9 cellular contexts compared by ENCODE assay signal in the genomic region with DNA sequence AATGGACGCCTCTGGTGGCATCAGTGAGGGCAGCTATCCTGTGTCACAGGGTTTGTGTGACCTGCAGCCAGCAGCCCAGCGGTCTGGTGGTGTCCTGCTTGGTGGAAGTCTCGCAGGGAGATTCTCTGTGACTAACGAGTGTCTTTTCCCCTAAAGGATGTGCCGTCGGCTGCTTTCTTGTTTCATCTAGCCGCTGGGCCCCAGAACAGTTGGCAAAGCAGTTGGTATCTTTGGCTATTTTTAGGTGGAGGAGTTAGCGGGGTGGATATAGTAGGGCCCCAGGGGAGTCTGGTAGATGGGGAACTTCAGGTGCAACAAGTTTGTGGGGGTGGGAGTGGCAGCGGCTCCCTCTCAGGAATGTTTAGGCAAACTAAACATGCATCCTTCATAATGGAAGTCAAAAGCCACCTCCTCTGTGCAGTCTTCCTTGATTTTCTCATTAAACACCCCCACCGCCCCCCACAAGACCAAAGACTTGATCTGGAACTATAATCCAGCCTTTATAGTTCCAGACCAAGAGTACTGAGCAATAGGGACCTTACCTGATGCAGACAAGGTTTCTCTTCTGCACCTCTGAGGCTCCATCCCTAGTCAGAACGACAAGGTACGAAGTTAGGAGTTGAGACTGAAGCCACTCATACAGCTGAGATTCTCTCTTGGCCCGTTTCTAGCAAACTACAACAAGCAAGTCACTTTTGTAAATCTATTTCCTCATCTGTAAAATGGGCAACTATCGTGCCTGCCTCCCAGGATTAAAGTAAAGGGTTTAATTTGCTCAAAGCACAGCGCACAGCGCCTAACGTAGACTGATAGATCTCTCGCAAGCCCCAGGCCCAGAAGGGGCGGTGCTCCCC. TPM values are rescaled to one million over a fixed set of nuclear protein-coding genes. Genes with fewer than 3 reads are reported as not detected.
A peak's percentile ranks its signal among the peaks of the same experiment; 100 is the strongest.
DNase-seq lines count a peak whose midpoint lies in the region; ATAC-seq and TF ChIP-seq lines count a peak whose summit lies in the region.
"Had no signal": no experiment of that assay in that cellular context is flagged by ENCODE, and none has a peak within 500 bp of the region (broad histone marks: within the 10 kb centered on the region; RNA-seq: fewer than 3 reads in every experiment).

No MANE protein-coding gene starts in this region.

- H3F3A ChIP-seq in MM.1S (ENCODE audit: insufficient read depth, low read length), result no peaks in the 10 kb centered on the region

- DNase-seq in MM.1S (no peak), choroid plexus epithelial cell (ENCODE audit: low read depth) (no peak), COLO668 (lab: John Stamatoyannopoulos, UW; ENCODE audit: unreplicated experiment) (no peak), DMS153 (lab: John Stamatoyannopoulos, UW) (no peak)
- no peak for DNase-seq in natural killer cell treated with Interleukin-12 subunit alpha and Interleukin-12 subunit beta and Interleukin-15 and Interleukin-18, amount 100 ng/mL, for 72 hours (ENCODE audit: low spot score)
- no peak for DNase-seq in activated CD4-positive, alpha-beta T cell treated with anti-CD3 and anti-CD28 coated beads for 1 hour

- 0 out of 2 replicates have a peak overlapping the region, but pooled peaks have one; percentile 77 for H2AFZ ChIP-seq in MM.1S (ENCODE audit: low read length)

- H3K9ac ChIP-seq in BLaER1, result peak overlapping the region; percentile 79
- H3K9ac ChIP-seq in MM.1S (ENCODE audit: low read length), result no peak overlapping the region

- H3K4me2 ChIP-seq in BLaER1 (peak overlapping the region; percentile 99), MM.1S (ENCODE audit: low read depth, low read length) (peak overlapping the region; percentile 88; the same call in 1 of the 2 replicates)

- H3K9me3 ChIP-seq in BLaER1 (peaks cover 22% of the 10 kb centered on the region), MM.1S (replicated peaks; ENCODE audit: insufficient read depth, low read length) (no peaks in the 10 kb centered on the region)

- no peaks in the 10 kb centered on the region for H3K27me3 Mint-ChIP-seq in natural killer cell treated with Interleukin-12 subunit alpha and Interleukin-12 subunit beta and Interleukin-15 and Interleukin-18, amount 100 ng/mL, for 72 hours

- ATAC-seq in natural killer cell treated with Interleukin-12 subunit alpha and Interleukin-12 subunit beta and Interleukin-15 and Interleukin-18, amount 100 ng/mL, for 72 hours, result no peak
- ATAC-seq in GM18502 (IDR thresholded peaks at IDR 0.05; ENCODE audit: poor library complexity, unreplicated experiment), result no peak

- H3K9me3 Mint-ChIP-seq in natural killer cell treated with Interleukin-12 subunit alpha and Interleukin-12 subunit beta and Interleukin-15 and Interleukin-18, amount 100 ng/mL, for 72 hours, result no peaks in the 10 kb centered on the region

- H3K9me2 ChIP-seq in MM.1S (replicated peaks; ENCODE audit: insufficient read depth, low read length), result no peaks in the 10 kb centered on the region

- H3K4me1 Mint-ChIP-seq in natural killer cell treated with Interleukin-12 subunit alpha and Interleukin-12 subunit beta and Interleukin-15 and Interleukin-18, amount 100 ng/mL, for 72 hours (ENCODE audit: low read depth in 2 of 2), result peaks cover 5 to 14% of the 10 kb centered on the region in 2 donors

- H3K36me3 Mint-ChIP-seq in natural killer cell treated with Interleukin-12 subunit alpha and Interleukin-12 subunit beta and Interleukin-15 and Interleukin-18, amount 100 ng/mL, for 72 hours, result no peaks in the 10 kb centered on the region

- H3K4me3 Mint-ChIP-seq in natural killer cell treated with Interleukin-12 subunit alpha and Interleukin-12 subunit beta and Interleukin-15 and Interleukin-18, amount 100 ng/mL, for 72 hours, result peak overlapping the region; percentile 85

- peaks cover 24% of the 10 kb centered on the region for H4K20me1 ChIP-seq in BLaER1
- H4K20me1 ChIP-seq in MM.1S (ENCODE audit: insufficient read depth, low read length), result no peaks in the 10 kb centered on the region

- H3K27ac ChIP-seq in BLaER1 (peak overlapping the region; percentile 85), MM.1S (ENCODE audit: low read length) (no peak overlapping the region)

- H3K27me3 ChIP-seq in BLaER1, result no peaks in the 10 kb centered on the region
- H3K27me3 ChIP-seq in MM.1S (replicated peaks; ENCODE audit: insufficient read depth, low read length), result no peaks in the 10 kb centered on the region

- H3K4me1 ChIP-seq in BLaER1, result peaks cover 53% of the 10 kb centered on the region
- peaks cover 6% of the 10 kb centered on the region; the same call in 1 of the 2 replicates for H3K4me1 ChIP-seq in MM.1S (ENCODE audit: low read length)

- H3K79me2 ChIP-seq in MM.1S (ENCODE audit: low read length), result peaks cover 5% of the 10 kb centered on the region; the same call in 1 of the 2 replicates

- peak overlapping the region; percentile 80 for H3K4me3 ChIP-seq in BLaER1
- H3K4me3 ChIP-seq in MM.1S (ENCODE audit: low read length), result no peak overlapping the region
- peak overlapping the region; percentile 68 for H3K4me3 ChIP-seq in choroid plexus epithelial cell (ENCODE audit: low read depth, low read length)

- TF ChIP-seq CTCF in MM.1S (IDR thresholded peaks at IDR 0.05; ENCODE audit: low read length) (no peak), choroid plexus epithelial cell (conservative IDR thresholded peaks at IDR 0.05; ENCODE audit: low read depth, low read length) (no peak)

- H3K36me3 ChIP-seq in BLaER1 (peaks cover 10% of the 10 kb centered on the region), MM.1S (replicated peaks; ENCODE audit: insufficient read depth, low read length) (no peaks in the 10 kb centered on the region)

- H3K27ac Mint-ChIP-seq in natural killer cell treated with Interleukin-12 subunit alpha and Interleukin-12 subunit beta and Interleukin-15 and Interleukin-18, amount 100 ng/mL, for 72 hours, result peak overlapping the region in 1 of 2 donors; percentile 40

RNA-seq across cellular contexts. Expression of gene PELI3, which starts 1.1 kb away (rescaled TPM):
- total RNA-seq in natural killer cell treated with Interleukin-12 subunit alpha and Interleukin-12 subunit beta and Interleukin-15 and Interleukin-18, amount 100 ng/mL, for 72 hours, result 1 to 10 TPM; 5.4 to 6.0 TPM

RNA-seq across cellular contexts. Expression of gene DPP3, which starts 14.6 kb away (rescaled TPM):
- total RNA-seq in natural killer cell treated with Interleukin-12 subunit alpha and Interleukin-12 subunit beta and Interleukin-15 and Interleukin-18, amount 100 ng/mL, for 72 hours, result 100 to 1,000 TPM in 1 of 2 donors, 10 to 100 TPM in 1; 77.4 to 122 TPM

RNA-seq across cellular contexts. Expression of gene MRPL11, which starts 26.9 kb away (rescaled TPM):
- 100 to 1,000 TPM in 1 of 2 donors, 10 to 100 TPM in 1; 58.7 to 112 TPM for total RNA-seq in natural killer cell treated with Interleukin-12 subunit alpha and Interleukin-12 subunit beta and Interleukin-15 and Interleukin-18, amount 100 ng/mL, for 72 hours

RNA-seq across cellular contexts. Expression of gene NPAS4, which starts 44.8 kb away (rescaled TPM):
- not detected for total RNA-seq in natural killer cell treated with Interleukin-12 subunit alpha and Interleukin-12 subunit beta and Interleukin-15 and Interleukin-18, amount 100 ng/mL, for 72 hours
- total RNA-seq: liver had no signal

RNA-seq across cellular contexts. Expression of gene BBS1, which starts 44.8 kb away (rescaled TPM):
- 10 to 100 TPM; 20.5 to 21.7 TPM for total RNA-seq in natural killer cell treated with Interleukin-12 subunit alpha and Interleukin-12 subunit beta and Interleukin-15 and Interleukin-18, amount 100 ng/mL, for 72 hours
